Comparison of ENCODE assay signal across 1 cellular context in the genomic region with DNA sequence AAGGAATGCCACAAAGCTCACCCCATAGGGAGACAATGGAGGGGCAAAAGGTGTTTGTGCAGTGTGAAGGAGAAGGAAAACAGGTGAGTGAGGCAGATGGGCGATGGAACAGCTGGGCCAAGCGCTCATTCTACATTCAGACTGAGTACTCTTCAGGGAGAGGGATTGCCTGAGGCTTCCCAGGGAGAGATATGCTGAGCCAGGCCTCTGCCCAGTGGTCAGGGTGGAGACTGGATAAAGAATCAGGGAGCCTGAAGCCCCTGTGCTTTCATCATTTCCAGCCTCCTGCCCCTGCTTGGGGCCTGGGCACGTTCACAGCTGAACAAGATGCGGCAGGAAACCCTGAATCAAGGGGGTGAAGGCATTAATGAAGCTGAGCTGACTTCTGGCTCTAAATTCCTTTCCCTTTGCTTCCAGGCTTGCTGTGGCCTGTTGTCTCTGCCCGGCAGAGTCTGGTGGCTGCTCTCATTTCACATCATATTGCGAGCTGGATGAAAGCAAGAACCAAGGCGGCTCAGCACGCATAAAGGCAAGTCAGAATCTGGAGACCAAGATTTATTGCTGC.
TF ChIP-seq lines count a peak whose summit lies in the region.

No MANE protein-coding gene starts in this region.

TF ChIP-seq in endothelial cell of umbilical vein, 7 proteins besides CTCF, POLR2A, EP300 and RAD21:
- TF ChIP-seq POLR2AphosphoS5 (IDR thresholded peaks at IDR 0.05; ENCODE audit: insufficient read depth, low read depth, low read length) (no peak), FOS (IDR thresholded peaks at IDR 0.05; ENCODE audit: borderline replicate concordance, insufficient read depth, low read length) (no peak), GATA2 (IDR thresholded peaks at IDR 0.05; ENCODE audit: insufficient read depth, insufficient read length, low read depth, low read length) (no peak), MYC (IDR thresholded peaks at IDR 0.05; ENCODE audit: low read depth, low read length) (no peak), JUN (IDR thresholded peaks at IDR 0.05; ENCODE audit: borderline replicate concordance, insufficient read depth, insufficient read length, low read depth) (no peak), EZH2 (IDR thresholded peaks at IDR 0.05; ENCODE audit: borderline replicate concordance, low read depth, low read length, severe bottlenecking) (no peak)
- TF ChIP-seq, protein P1, sequence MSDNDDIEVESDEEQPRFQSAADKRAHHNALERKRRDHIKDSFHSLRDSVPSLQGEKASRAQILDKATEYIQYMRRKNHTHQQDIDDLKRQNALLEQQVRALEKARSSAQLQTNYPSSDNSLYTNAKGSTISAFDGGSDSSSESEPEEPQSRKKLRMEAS (IDR thresholded peaks at IDR 0.05; ENCODE audit: insufficient read depth, insufficient read length), result no peak
